8 cellular contexts compared by ENCODE assay signal in the genomic region with DNA sequence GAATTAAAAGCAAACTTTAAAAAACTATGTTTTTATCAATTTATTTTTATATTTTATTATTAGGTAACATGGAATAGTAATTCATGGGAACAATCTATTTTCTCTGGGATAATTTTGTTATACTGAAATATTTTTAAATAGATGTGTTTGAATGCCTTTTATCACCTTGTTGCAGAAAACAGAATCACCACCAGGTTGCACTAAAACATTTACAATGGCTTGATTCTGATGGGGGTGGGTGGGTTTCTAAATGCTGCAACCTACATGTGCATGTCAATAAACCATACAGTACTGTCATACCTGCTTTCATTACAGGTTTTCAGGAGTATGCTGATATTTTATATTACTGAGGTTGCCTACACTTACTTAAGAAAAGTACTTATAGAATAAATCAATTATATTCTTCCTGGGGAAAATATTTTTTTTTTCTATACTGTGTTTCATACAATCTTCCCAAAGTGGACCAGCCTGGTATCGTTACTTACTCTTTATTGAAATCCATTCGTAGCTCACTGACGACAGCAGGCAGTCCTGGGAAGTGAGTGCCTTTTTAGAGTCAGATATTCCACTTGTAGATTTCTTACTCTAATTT.
DNase-seq lines count a peak whose midpoint lies in the region; ATAC-seq and TF ChIP-seq lines count a peak whose summit lies in the region.

No MANE protein-coding gene starts in this region.

- H3K18ac ChIP-seq in mesenchymal stem cell (ENCODE audit: low read depth in 1 of 2, low read length in 2 of 2): no peak overlapping the region

- H3K36me3 ChIP-seq in cardiac muscle cell: no peaks in the 10 kb centered on the region
- no peaks in the 10 kb centered on the region for H3K36me3 ChIP-seq in mesenchymal stem cell (ENCODE audit: control insufficient read depth in 1 of 2, insufficient read depth in 2 of 2, low read depth in 1 of 2, low read length in 2 of 2)

- H3K4me1 ChIP-seq in cardiac muscle cell (ENCODE audit: low read depth): no peaks in the 10 kb centered on the region
- peaks cover 1% of the 10 kb centered on the region for H3K4me1 ChIP-seq in mesenchymal stem cell (ENCODE audit: control insufficient read depth, insufficient read depth, low read depth, low read length)

- H2AK5ac ChIP-seq in mesenchymal stem cell (ENCODE audit: low read length, severe bottlenecking): no peak overlapping the region

- no peak overlapping the region for H4K8ac ChIP-seq in mesenchymal stem cell (ENCODE audit: low read length)

- ATAC-seq in left ventricle myocardium superior (no peak), GM19395 (IDR thresholded peaks at IDR 0.05; ENCODE audit: unreplicated experiment) (no peak), left colon (no peak)

- no peak overlapping the region for H2BK12ac ChIP-seq in mesenchymal stem cell (ENCODE audit: low read length in 2 of 2)

- H2BK120ac ChIP-seq in mesenchymal stem cell (ENCODE audit: low read depth, low read length): no peak overlapping the region

- no peaks in the 10 kb centered on the region for H3K27me3 ChIP-seq in cardiac muscle cell
- H3K27me3 ChIP-seq in mesenchymal stem cell (ENCODE audit: control insufficient read depth in 1 of 2, insufficient read depth in 1 of 2, low read length in 2 of 2): peaks cover 0 to 13% of the 10 kb centered on the region in 2 experiments

- WGBS in mesenchymal stem cell: 93% methylated on average over 3 of the region's 3 CpGs

- H3K4me3 ChIP-seq in cardiac muscle cell (no peak overlapping the region), astrocyte of the spinal cord (ENCODE audit: low read depth, low read length) (no peak overlapping the region), mesenchymal stem cell (ENCODE audit: insufficient read depth in 1 of 2, low read depth in 1 of 2, low read length in 2 of 2) (no peak overlapping the region)

- DNase-seq in cardiac muscle cell (ENCODE audit: low read depth in 1 of 2, low spot score in 1 of 2) (peak; percentile 59 to 78), left ventricle myocardium superior (no peak), NCI-H146 treated with DMSO at 0.1 percent for 48 hours (lab: John Stamatoyannopoulos, UW; ENCODE audit: unreplicated experiment) (peak; percentile 11), astrocyte of the spinal cord (ENCODE audit: low read depth, low spot score) (peak; percentile 76), mesenchymal stem cell (peak; percentile 69), left colon (no peak), ureter (ENCODE audit: low spot score) (no peak)

- H3K4me2 ChIP-seq in mesenchymal stem cell (ENCODE audit: low read length, poor library complexity, severe bottlenecking): no peak overlapping the region

- no peak overlapping the region for H3K4ac ChIP-seq in mesenchymal stem cell (ENCODE audit: low read depth in 1 of 2, low read length in 2 of 2)

- no peak overlapping the region for H3K23ac ChIP-seq in mesenchymal stem cell (ENCODE audit: low read length in 2 of 2)

- no peak overlapping the region for H2AFZ ChIP-seq in mesenchymal stem cell (ENCODE audit: low read depth, low read length)

- H3K9ac ChIP-seq in mesenchymal stem cell (ENCODE audit: low read length): no peak overlapping the region

- H3K9me3 ChIP-seq in cardiac muscle cell (ENCODE audit: low read depth) (no peaks in the 10 kb centered on the region), mesenchymal stem cell (ENCODE audit: control insufficient read depth, low read length) (no peaks in the 10 kb centered on the region)

- intact Hi-C loops in left ventricle myocardium superior (cut with micrococcal nuclease): no loop called here
- intact Hi-C loops in left colon (cut with DNase I, micrococcal nuclease): no loop called here

- H4K91ac ChIP-seq in mesenchymal stem cell (ENCODE audit: low read length): no peak overlapping the region

- no peak overlapping the region for H3K14ac ChIP-seq in mesenchymal stem cell (ENCODE audit: low read length in 2 of 2)

- H2BK15ac ChIP-seq in mesenchymal stem cell (ENCODE audit: low read depth, poor library complexity, severe bottlenecking): no peak overlapping the region

- TF ChIP-seq CTCF in cardiac muscle cell (IDR thresholded peaks at IDR 0.05; ENCODE audit: low read depth, low read length) (peak; percentile 59), astrocyte of the spinal cord (IDR thresholded peaks at IDR 0.05; ENCODE audit: low read depth, low read length) (peak; percentile 64)

- in situ Hi-C loops in astrocyte of the spinal cord (cut with HindIII; ENCODE audit: low sequenced_read_pairs): no loop called here

- no peak overlapping the region for H2BK5ac ChIP-seq in mesenchymal stem cell (ENCODE audit: low read depth, low read length, poor library complexity, severe bottlenecking)

- no peak overlapping the region for H3K27ac ChIP-seq in cardiac muscle cell
- no peak overlapping the region for H3K27ac ChIP-seq in mesenchymal stem cell (ENCODE audit: low read length, poor library complexity, severe bottlenecking)

- no peaks in the 10 kb centered on the region for H3K79me1 ChIP-seq in mesenchymal stem cell (replicated peaks; ENCODE audit: low read length, poor library complexity, severe bottlenecking)

Comparison
In these comparisons a context has a peak if more than half of its experiments do, and no peak if none do; other contexts are left out.
1. DNase-seq: peak in cardiac muscle cell (2 of 2), NCI-H146 treated with DMSO at 0.1 percent for 48 hours (single experiment), astrocyte of the spinal cord (single experiment) and mesenchymal stem cell (single experiment); none in left ventricle myocardium superior (single experiment), left colon (0 of 2) and ureter (single experiment).